ENCODE assay signal across 22 cellular contexts in the genomic region with DNA sequence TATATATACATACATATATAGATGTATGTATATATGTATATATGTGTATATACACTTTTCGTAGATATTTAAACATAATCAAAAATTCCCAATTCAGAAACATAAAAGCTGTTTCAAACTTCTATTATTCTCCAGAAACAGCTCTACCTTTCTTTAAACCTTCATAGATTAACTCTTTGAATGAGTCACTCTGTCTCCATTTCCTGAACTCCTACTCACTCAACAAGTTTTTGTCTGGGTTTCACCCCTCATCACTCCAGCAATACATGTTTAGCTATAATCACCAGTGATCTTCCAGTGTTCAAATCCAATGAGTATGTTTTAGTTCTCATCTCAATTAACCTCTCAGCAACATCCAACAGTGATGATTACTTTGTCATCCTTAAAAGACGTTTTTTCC. TPM values are rescaled to one million over a fixed set of nuclear protein-coding genes. Genes with fewer than 3 reads are reported as not detected.
"Had no signal": no experiment of that assay in that cellular context is flagged by ENCODE, and none has a peak within 500 bp of the region (broad histone marks: within the 10 kb centered on the region; RNA-seq: fewer than 3 reads in every experiment).

No MANE protein-coding gene starts in this region.

- H3K9me3 Mint-ChIP-seq: activated CD4-positive, alpha-beta T cell treated with anti-CD3 and anti-CD28 coated beads, Interleukin-2, amount 10 ng/mL, durations not matched to agents 7 days and 5 days; activated naive CD4-positive, alpha-beta T cell treated with anti-CD3 and anti-CD28 coated beads, Interleukin-2, amount 10 ng/mL, durations not matched to agents 7 days and 5 days had no signal

- H3K36me3 ChIP-seq: lower lobe of right lung, ovary, right lobe of liver had no signal

- H3K27me3 ChIP-seq: ovary, right lobe of liver had no signal

- H3K4me1 Mint-ChIP-seq: activated CD4-positive, alpha-beta T cell treated with anti-CD3 and anti-CD28 coated beads, Interleukin-2, amount 10 ng/mL, durations not matched to agents 7 days and 5 days; activated naive CD4-positive, alpha-beta T cell treated with anti-CD3 and anti-CD28 coated beads, Interleukin-2, amount 10 ng/mL, durations not matched to agents 7 days and 5 days; activated naive CD8-positive, alpha-beta T cell treated with anti-CD3 and anti-CD28 coated beads, Interleukin-2, amount 50 U/mL, for 24 hours; natural killer cell; stimulated activated effector memory CD8-positive, alpha-beta T cell treated with anti-CD3 and anti-CD28 coated beads, Interleukin-12 subunit alpha, Interleukin-12 subunit beta, amount 100 ng/mL, for 72 hours had no signal

- H3K4me3 ChIP-seq: lower lobe of right lung, ovary, right lobe of liver had no signal

- H3K9me3 ChIP-seq: lower lobe of right lung, ovary, right lobe of liver had no signal

- H3K27me3 Mint-ChIP-seq: activated CD4-positive, alpha-beta T cell treated with anti-CD3 and anti-CD28 coated beads, Interleukin-2, amount 10 ng/mL, durations not matched to agents 7 days and 5 days; activated naive CD4-positive, alpha-beta T cell treated with anti-CD3 and anti-CD28 coated beads, Interleukin-2, amount 10 ng/mL, durations not matched to agents 7 days and 5 days; activated naive CD8-positive, alpha-beta T cell treated with anti-CD3 and anti-CD28 coated beads, Interleukin-2, amount 50 U/mL, for 24 hours had no signal

- H3K4me1 ChIP-seq: lower lobe of right lung, right lobe of liver had no signal

- DNase-seq: activated CD4-positive, alpha-beta T cell treated with anti-CD3 and anti-CD28 coated beads, Interleukin-2, amount 10 ng/mL, durations not matched to agents 7 days and 5 days; activated CD8-positive, alpha-beta memory T cell treated with anti-CD3 and anti-CD28 coated beads, Interleukin-2, amount 50 U/mL, for 4 hours; activated effector memory CD4-positive, alpha-beta T cell treated with Interleukin-2 at 50 U/mL for 16 hours; activated naive CD4-positive, alpha-beta T cell treated with anti-CD3 and anti-CD28 coated beads, Interleukin-2, amount 10 ng/mL, durations not matched to agents 7 days and 5 days; activated naive CD8-positive, alpha-beta T cell treated with anti-CD3 and anti-CD28 coated beads, Interleukin-2, amount 50 U/mL, for 24 hours; activated T-cell treated with anti-CD3 and anti-CD28 coated beads, Interleukin-2, amount 50 U/mL, for 48 hours; aorta; effector CD8-positive, alpha-beta T cell; foreskin melanocyte; glutamatergic neuron; hippocampal formation; left colon; lower lobe of right lung; natural killer cell; ovary; right lobe of liver; small intestine; stimulated activated CD4-positive, alpha-beta T cell treated with anti-CD3 and anti-CD28 coated beads, Interleukin-4, amount 100 ng/mL, for 24 hours had no signal

- H3K27ac Mint-ChIP-seq: activated CD4-positive, alpha-beta T cell treated with anti-CD3 and anti-CD28 coated beads, Interleukin-2, amount 10 ng/mL, durations not matched to agents 7 days and 5 days; activated naive CD4-positive, alpha-beta T cell treated with anti-CD3 and anti-CD28 coated beads, Interleukin-2, amount 10 ng/mL, durations not matched to agents 7 days and 5 days; activated naive CD8-positive, alpha-beta T cell treated with anti-CD3 and anti-CD28 coated beads, Interleukin-2, amount 50 U/mL, for 24 hours; natural killer cell; stimulated activated effector memory CD8-positive, alpha-beta T cell treated with anti-CD3 and anti-CD28 coated beads, Interleukin-12 subunit alpha, Interleukin-12 subunit beta, amount 100 ng/mL, for 72 hours had no signal

- ATAC-seq: activated CD4-positive, CD25-positive, alpha-beta regulatory T cell treated with anti-CD3 and anti-CD28 coated beads, Interleukin-2, amount 50 U/mL, for 24 hours; activated naive CD8-positive, alpha-beta T cell treated with anti-CD3 and anti-CD28 coated beads, Interleukin-2, amount 50 U/mL, for 24 hours; left colon; lower lobe of right lung; natural killer cell; right lobe of liver; stimulated activated effector memory CD8-positive, alpha-beta T cell treated with anti-CD3 and anti-CD28 coated beads, Interleukin-12 subunit alpha, Interleukin-12 subunit beta, amount 100 ng/mL, for 72 hours had no signal

- H3K36me3 Mint-ChIP-seq: activated naive CD4-positive, alpha-beta T cell treated with anti-CD3 and anti-CD28 coated beads, Interleukin-2, amount 10 ng/mL, durations not matched to agents 7 days and 5 days; natural killer cell; stimulated activated effector memory CD8-positive, alpha-beta T cell treated with anti-CD3 and anti-CD28 coated beads, Interleukin-12 subunit alpha, Interleukin-12 subunit beta, amount 100 ng/mL, for 72 hours had no signal

- H3K4me3 Mint-ChIP-seq: activated CD4-positive, alpha-beta T cell treated with anti-CD3 and anti-CD28 coated beads, Interleukin-2, amount 10 ng/mL, durations not matched to agents 7 days and 5 days; activated naive CD4-positive, alpha-beta T cell treated with anti-CD3 and anti-CD28 coated beads, Interleukin-2, amount 10 ng/mL, durations not matched to agents 7 days and 5 days; activated naive CD8-positive, alpha-beta T cell treated with anti-CD3 and anti-CD28 coated beads, Interleukin-2, amount 50 U/mL, for 24 hours; natural killer cell; stimulated activated effector memory CD8-positive, alpha-beta T cell treated with anti-CD3 and anti-CD28 coated beads, Interleukin-12 subunit alpha, Interleukin-12 subunit beta, amount 100 ng/mL, for 72 hours had no signal

- FAIRE-seq: islet of Langerhans, small intestine had no signal

- H3K27ac ChIP-seq: lower lobe of right lung, ovary, right lobe of liver had no signal

RNA-seq across cellular contexts. Expression of gene DGKB, which starts 9.6 kb away (rescaled TPM):
- total RNA-seq: activated CD4-positive, alpha-beta T cell treated with anti-CD3 and anti-CD28 coated beads, Interleukin-2, amount 10 ng/mL, durations not matched to agents 7 days and 5 days; natural killer cell; pulmonary artery endothelial cell had no signal
- polyA plus RNA-seq: aorta had no signal
